ENCODE assay signal across 20 cellular contexts in genomic region chr4:128388352-128388630, GRCh38.
DNase-seq lines count a peak whose midpoint lies in the region; FAIRE-seq and TF ChIP-seq lines count a peak whose summit lies in the region.
"Had no signal": no experiment of that assay in that cellular context is flagged by ENCODE, and none has a peak within 500 bp of the region (broad histone marks: within the 10 kb centered on the region; RNA-seq: fewer than 3 reads in every experiment).

No MANE protein-coding gene starts in this region.

- no peaks in the 10 kb centered on the region for H3K9me3 ChIP-seq in astrocyte (ENCODE audit: insufficient read depth, low read depth, low read length)
- H3K9me3 ChIP-seq in stomach smooth muscle (ENCODE audit: control insufficient read depth in 2 of 2, low read length in 2 of 2): no peaks in the 10 kb centered on the region
- H3K9me3 ChIP-seq in Caco-2: 0 out of 2 replicates have a peak, but pooled peaks cover 5% of the 10 kb centered on the region
- H3K9me3 ChIP-seq: testis had no signal

- H4K20me1 ChIP-seq in astrocyte (ENCODE audit: insufficient read depth, low read length): no peaks in the 10 kb centered on the region

- H3K27ac ChIP-seq in astrocyte (ENCODE audit: low read depth, low read length) (no peak overlapping the region), stomach smooth muscle (ENCODE audit: low read length) (peak overlapping the region; percentile 63)
- H3K27ac ChIP-seq: testis had no signal

- POLR2A ChIA-PET in Caco-2 (lab: Charles Lee): no interaction called here

- H3K4me1 Mint-ChIP-seq in astrocyte (ENCODE audit: low read depth, unreplicated experiment): peaks cover 71% of the 10 kb centered on the region
- H3K4me1 Mint-ChIP-seq in Caco-2 (ENCODE audit: low read depth, unreplicated experiment): peaks cover 5% of the 10 kb centered on the region
- H3K4me1 Mint-ChIP-seq: activated B cell treated with CpG ODN at 0.5 μM for 24 hours, T-helper 17 cell had no signal

- H2AFZ ChIP-seq in astrocyte (ENCODE audit: low read depth, low read length): no peak overlapping the region

- H3K27ac Mint-ChIP-seq in astrocyte (ENCODE audit: unreplicated experiment): no peak overlapping the region
- no peak overlapping the region for H3K27ac Mint-ChIP-seq in Caco-2 (ENCODE audit: unreplicated experiment)
- H3K27ac Mint-ChIP-seq: activated B cell treated with CpG ODN at 0.5 μM for 24 hours, endodermal cell, T-helper 17 cell had no signal

- H3K9me3 Mint-ChIP-seq in astrocyte (ENCODE audit: unreplicated experiment): no peaks in the 10 kb centered on the region
- H3K9me3 Mint-ChIP-seq in Caco-2 (ENCODE audit: unreplicated experiment): no peaks in the 10 kb centered on the region
- H3K9me3 Mint-ChIP-seq: activated B cell treated with CpG ODN at 0.5 μM for 24 hours, endodermal cell had no signal

- H3K4me1 ChIP-seq in astrocyte (ENCODE audit: insufficient read depth, low read length) (peaks cover 46% of the 10 kb centered on the region), stomach smooth muscle (ENCODE audit: control insufficient read depth, insufficient read depth, low read length) (peaks cover 42% of the 10 kb centered on the region), Caco-2 (peaks cover 23% of the 10 kb centered on the region)

- BruUV-seq in Caco-2 (replicated peaks; lab: Mats Ljungman, UMichigan): no TSS peak

- CTCF ChIA-PET in Caco-2 (lab: Charles Lee): no interaction called here

- peaks cover 3% of the 10 kb centered on the region for H3K36me3 Mint-ChIP-seq in astrocyte (ENCODE audit: low read depth, unreplicated experiment)
- H3K36me3 Mint-ChIP-seq in Caco-2 (ENCODE audit: insufficient read depth, unreplicated experiment): no peaks in the 10 kb centered on the region

- no peak overlapping the region for H3K4me3 ChIP-seq in astrocyte (ENCODE audit: insufficient read depth, low read depth, low read length)
- H3K4me3 ChIP-seq in stomach smooth muscle (ENCODE audit: low read length in 2 of 2): no peak overlapping the region
- no peak overlapping the region for H3K4me3 ChIP-seq in Caco-2 (ENCODE audit: low read depth, low read length)
- H3K4me3 ChIP-seq: K562, testis had no signal

- intact Hi-C loops in Caco-2 (cut with micrococcal nuclease; ENCODE audit: unreplicated experiment): no loop called here

- H3K4me3 Mint-ChIP-seq in astrocyte (ENCODE audit: unreplicated experiment) (no peak overlapping the region), Caco-2 (ENCODE audit: unreplicated experiment) (no peak overlapping the region)
- H3K4me3 Mint-ChIP-seq: activated B cell treated with CpG ODN at 0.5 μM for 24 hours, endodermal cell, T-helper 17 cell had no signal

- no peak overlapping the region for H3K4me2 ChIP-seq in astrocyte (ENCODE audit: low read length)

- H3K27me3 ChIP-seq in astrocyte (ENCODE audit: insufficient read depth, low read length) (no peaks in the 10 kb centered on the region), stomach smooth muscle (ENCODE audit: control insufficient read depth in 1 of 2, insufficient read depth in 2 of 2, low read length in 2 of 2) (no peaks in the 10 kb centered on the region), Caco-2 (replicated peaks; ENCODE audit: control insufficient read depth, insufficient read depth, low read length) (no peaks in the 10 kb centered on the region)
- H3K27me3 ChIP-seq: testis had no signal

- H3K27me3 Mint-ChIP-seq in astrocyte (ENCODE audit: low read depth, unreplicated experiment) (no peaks in the 10 kb centered on the region), Caco-2 (ENCODE audit: insufficient read depth, unreplicated experiment) (no peaks in the 10 kb centered on the region)
- H3K27me3 Mint-ChIP-seq: activated B cell treated with CpG ODN at 0.5 μM for 24 hours had no signal

- H3K36me3 ChIP-seq in astrocyte (ENCODE audit: insufficient read depth, low read length) (no peaks in the 10 kb centered on the region), stomach smooth muscle (ENCODE audit: control insufficient read depth in 2 of 2, insufficient read depth in 2 of 2, low read length in 2 of 2) (no peaks in the 10 kb centered on the region), Caco-2 (ENCODE audit: control insufficient read depth, insufficient read depth, low read length) (no peaks in the 10 kb centered on the region)

- H3K9ac ChIP-seq in astrocyte (ENCODE audit: low read length) (no peak overlapping the region), stomach smooth muscle (ENCODE audit: low read length in 2 of 2) (no peak overlapping the region)

- H3K79me2 ChIP-seq in astrocyte (ENCODE audit: insufficient read depth, low read length): no peaks in the 10 kb centered on the region

- no peak for FAIRE-seq in astrocyte (lab: Jason Lieb, UNC)
- FAIRE-seq: frontal cortex, GM18507, K562 had no signal

- peak; percentile 1 for DNase-seq in HCEC 1CT
- DNase-seq in astrocyte (ENCODE audit: low read depth): peak; percentile 8
- peak; percentile 71 for DNase-seq in islet precursor cell
- no peak for DNase-seq in occipital lobe (lab: John Stamatoyannopoulos, UW)
- no peak for DNase-seq in Caco-2
- no peak for DNase-seq in HUDEP-2 (lab: John Stamatoyannopoulos, UW; ENCODE audit: unreplicated experiment in 76 of 76)
- DNase-seq in NCI-H69 (lab: John Stamatoyannopoulos, UW): no peak
- DNase-seq: activated B cell treated with CpG ODN at 0.5 μM for 24 hours; endodermal cell; NCI-H1105 treated with DMSO at 0.1 percent for 48 hours; NCI-H2227 treated with DMSO at 0.1 percent for 48 hours; NK-92 treated with Interleukin-12 subunit alpha and Interleukin-12 subunit beta, amount 100 ng/mL, for 24 hours; Right ventricle myocardium superior; stimulated activated CD4-positive, alpha-beta T cell treated with anti-CD3 and anti-CD28 coated beads, Interleukin-1b, Interleukin-23, amount 100 ng/mL, for 48 hours; T-helper 17 cell; testis had no signal

- TF ChIP-seq CTCF in astrocyte (IDR thresholded peaks at IDR 0.05; ENCODE audit: insufficient read depth, low read depth, low read length) (no peak), Caco-2 (IDR thresholded peaks at IDR 0.05; ENCODE audit: insufficient read depth in 1 of 2, low read depth in 1 of 2, low read length in 1 of 2, severe bottlenecking in 1 of 2, unreplicated experiment in 1 of 2) (no peak)

Comparison
In these comparisons a context has a peak if more than half of its experiments do, and no peak if none do; other contexts are left out.
1. DNase-seq: peak in HCEC 1CT (single experiment), astrocyte (single experiment) and islet precursor cell (single experiment); none in occipital lobe (single experiment), Caco-2 (0 of 2), HUDEP-2 (0 of 76) and NCI-H69 (single experiment).